In genomic region chr11:126896025-126896424, GRCh38 we compare ENCODE assay signal across 39 cellular contexts.
"Had no signal": no experiment of that assay in that cellular context is flagged by ENCODE, and none has a peak within 500 bp of the region (broad histone marks: within the 10 kb centered on the region; RNA-seq: fewer than 3 reads in every experiment).

No MANE protein-coding gene starts in this region.

- DNase-seq: activated effector memory CD4-positive, alpha-beta T cell treated with anti-CD3 and anti-CD28 coated beads, Interleukin-2, amount 50 U/mL, for 16 hours; activated effector memory CD4-positive, alpha-beta T cell treated with Interleukin-2 at 50 U/mL for 16 hours; activated gamma-delta T cell; activated gamma-delta T cell treated with Interleukin-2 at 50 U/mL for 16 hours; activated naive CD4-positive, alpha-beta T cell; activated naive CD4-positive, alpha-beta T cell treated with anti-CD3 and anti-CD28 coated beads for 36 hours; activated naive CD4-positive, alpha-beta T cell treated with anti-CD3 and anti-CD28 coated beads, Interleukin-2, amount 10 ng/mL, durations not matched to agents 7 days and 5 days; activated naive CD4-positive, alpha-beta T cell treated with anti-CD3 and anti-CD28 coated beads, Interleukin-2, amount 50 U/mL, for 16 hours; activated naive CD4-positive, alpha-beta T cell treated with Interleukin-2 at 50 U/mL for 16 hours; activated naive CD8-positive, alpha-beta T cell treated with anti-CD3 and anti-CD28 coated beads for 36 hours; activated naive CD8-positive, alpha-beta T cell treated with anti-CD3 and anti-CD28 coated beads, Interleukin-2, amount 10 ng/mL, durations not matched to agents 7 days and 5 days; activated naive CD8-positive, alpha-beta T cell treated with anti-CD3 and anti-CD28 coated beads, Interleukin-2, amount 50 U/mL, for 24 hours; activated T-cell treated with anti-CD3 and anti-CD28 coated beads, Interleukin-2, amount 50 U/mL, for 1 hour; activated T-cell treated with anti-CD3 and anti-CD28 coated beads, Interleukin-2, amount 50 U/mL, for 24 hours; activated T-cell treated with anti-CD3 and anti-CD28 coated beads, Interleukin-2, amount 50 U/mL, for 4 hours; activated T-cell treated with anti-CD3 and anti-CD28 coated beads, Interleukin-2, amount 50 U/mL, for 48 hours; activated T-cell treated with anti-CD3 and anti-CD28 coated beads, Interleukin-2, amount 50 U/mL, for 72 hours; adrenal gland; amniotic stem cell; amygdala; anterior cingulate cortex; aorta; brain microvascular endothelial cell; caudate nucleus; central memory CD4-positive, alpha-beta T cell; cerebellar nuclear complex had no signal

- H3K27ac ChIP-seq: adrenal gland, ascending aorta, brain microvascular endothelial cell, breast epithelium, cardiac muscle cell had no signal

- H3K4me1 ChIP-seq: adrenal gland, ascending aorta, breast epithelium had no signal

- H3K27me3 ChIP-seq: adrenal gland, ascending aorta, brain microvascular endothelial cell, breast epithelium, cardiac muscle cell had no signal

- H3K4me3 Mint-ChIP-seq: activated naive CD4-positive, alpha-beta T cell treated with anti-CD3 and anti-CD28 coated beads for 36 hours; activated naive CD4-positive, alpha-beta T cell treated with anti-CD3 and anti-CD28 coated beads, Interleukin-2, amount 10 ng/mL, durations not matched to agents 7 days and 5 days; activated naive CD4-positive, alpha-beta T cell treated with anti-CD3 and anti-CD28 coated beads, Interleukin-2, amount 50 U/mL, for 24 hours; activated naive CD8-positive, alpha-beta T cell; activated naive CD8-positive, alpha-beta T cell treated with anti-CD3 and anti-CD28 coated beads for 36 hours; activated naive CD8-positive, alpha-beta T cell treated with anti-CD3 and anti-CD28 coated beads, Interleukin-2, amount 10 ng/mL, durations not matched to agents 7 days and 5 days; activated naive CD8-positive, alpha-beta T cell treated with anti-CD3 and anti-CD28 coated beads, Interleukin-2, amount 50 U/mL, for 24 hours; activated T-cell treated with anti-CD3 and anti-CD28 coated beads, Interleukin-2, amount 50 U/mL, for 24 hours; activated T-cell treated with anti-CD3 and anti-CD28 coated beads, Interleukin-2, amount 50 U/mL, for 4 hours; activated T-cell treated with anti-CD3 and anti-CD28 coated beads, Interleukin-2, amount 50 U/mL, for 72 hours; activated T-helper 1 cell treated with anti-CD3 and anti-CD28 coated beads, Interleukin-12 subunit alpha, Interleukin-12 subunit beta, Interleukin-2, Interleukin-4 antibody, amounts not matched to agents 30 ng/mL and 10 ng/mL and 1 ng/mL, durations not matched to agents 14 hours and 24 hours and 36 hours; activated T-helper 17 cell treated with anti-CD3 and anti-CD28 coated beads, Interleukin-2, amount 50 U/mL, for 72 hours; brain; central memory CD8-positive, alpha-beta T cell had no signal

- H3K4me1 Mint-ChIP-seq: activated naive CD4-positive, alpha-beta T cell treated with anti-CD3 and anti-CD28 coated beads, Interleukin-2, amount 10 ng/mL, durations not matched to agents 7 days and 5 days; activated naive CD4-positive, alpha-beta T cell treated with anti-CD3 and anti-CD28 coated beads, Interleukin-2, amount 50 U/mL, for 24 hours; activated naive CD8-positive, alpha-beta T cell treated with anti-CD3 and anti-CD28 coated beads for 36 hours; activated naive CD8-positive, alpha-beta T cell treated with anti-CD3 and anti-CD28 coated beads, Interleukin-2, amount 10 ng/mL, durations not matched to agents 7 days and 5 days; central memory CD8-positive, alpha-beta T cell had no signal

- H3K27me3 Mint-ChIP-seq: activated naive CD4-positive, alpha-beta T cell treated with anti-CD3 and anti-CD28 coated beads, Interleukin-2, amount 10 ng/mL, durations not matched to agents 7 days and 5 days; activated naive CD8-positive, alpha-beta T cell treated with anti-CD3 and anti-CD28 coated beads, Interleukin-2, amount 10 ng/mL, durations not matched to agents 7 days and 5 days; central memory CD8-positive, alpha-beta T cell had no signal

- H3K36me3 Mint-ChIP-seq: activated naive CD4-positive, alpha-beta T cell treated with anti-CD3 and anti-CD28 coated beads, Interleukin-2, amount 10 ng/mL, durations not matched to agents 7 days and 5 days; activated naive CD4-positive, alpha-beta T cell treated with anti-CD3 and anti-CD28 coated beads, Interleukin-2, amount 50 U/mL, for 24 hours; activated naive CD8-positive, alpha-beta T cell; activated naive CD8-positive, alpha-beta T cell treated with anti-CD3 and anti-CD28 coated beads, Interleukin-2, amount 10 ng/mL, durations not matched to agents 7 days and 5 days had no signal

- H3K27ac Mint-ChIP-seq: activated naive CD4-positive, alpha-beta T cell treated with anti-CD3 and anti-CD28 coated beads for 36 hours; activated naive CD4-positive, alpha-beta T cell treated with anti-CD3 and anti-CD28 coated beads, Interleukin-2, amount 10 ng/mL, durations not matched to agents 7 days and 5 days; activated naive CD4-positive, alpha-beta T cell treated with anti-CD3 and anti-CD28 coated beads, Interleukin-2, amount 50 U/mL, for 24 hours; activated naive CD4-positive, alpha-beta T cell treated with anti-CD3 and anti-CD28 coated beads, Interleukin-2, amount 50 U/mL, for 72 hours; activated naive CD8-positive, alpha-beta T cell; activated naive CD8-positive, alpha-beta T cell treated with anti-CD3 and anti-CD28 coated beads for 36 hours; activated naive CD8-positive, alpha-beta T cell treated with anti-CD3 and anti-CD28 coated beads, Interleukin-2, amount 10 ng/mL, durations not matched to agents 7 days and 5 days; activated naive CD8-positive, alpha-beta T cell treated with anti-CD3 and anti-CD28 coated beads, Interleukin-2, amount 50 U/mL, for 24 hours; activated T-cell treated with anti-CD3 and anti-CD28 coated beads, Interleukin-2, amount 50 U/mL, for 24 hours; activated T-cell treated with anti-CD3 and anti-CD28 coated beads, Interleukin-2, amount 50 U/mL, for 72 hours; activated T-helper 1 cell treated with anti-CD3 and anti-CD28 coated beads, Interleukin-12 subunit alpha, Interleukin-12 subunit beta, Interleukin-2, Interleukin-4 antibody, amounts not matched to agents 30 ng/mL and 10 ng/mL and 1 ng/mL, durations not matched to agents 14 hours and 24 hours and 36 hours; activated T-helper 17 cell treated with anti-CD3 and anti-CD28 coated beads, Interleukin-2, amount 50 U/mL, for 72 hours; activated T-helper 2 cell treated with anti-CD3 and anti-CD28 coated beads, Interferon-gamma antibody, Interleukin-2, Interleukin-4, amounts not matched to agents 10 μg/mL and 5 μg/mL and 100 μg/mL, durations not matched to agents 14 hours and 24 hours and 36 hours; brain had no signal

- FAIRE-seq: astrocyte, bronchial epithelial cell had no signal

- H3K9me3 ChIP-seq: adrenal gland, ascending aorta had no signal

- H3K36me3 ChIP-seq: adrenal gland, ascending aorta, brain microvascular endothelial cell, breast epithelium, cardiac muscle cell had no signal

- H3K4me3 ChIP-seq: adrenal gland, ascending aorta, breast epithelium, cardiac muscle cell had no signal

- ATAC-seq: activated naive CD4-positive, alpha-beta T cell treated with anti-CD3 and anti-CD28 coated beads, Interleukin-2, amount 50 U/mL, for 72 hours; activated naive CD8-positive, alpha-beta T cell treated with anti-CD3 and anti-CD28 coated beads, Interleukin-2, amount 50 U/mL, for 24 hours; activated T-cell treated with anti-CD3 and anti-CD28 coated beads, Interleukin-2, amount 50 U/mL, for 4 hours; activated T-cell treated with anti-CD3 and anti-CD28 coated beads, Interleukin-2, amount 50 U/mL, for 72 hours; activated T-helper 17 cell treated with anti-CD3 and anti-CD28 coated beads, Interleukin-2, amount 50 U/mL, for 72 hours had no signal
